In genomic region chr2:173929441-173929840, GRCh38 we compare ENCODE assay signal across 1 cellular context.
TF ChIP-seq lines count a peak whose summit lies in the region.

No MANE protein-coding gene starts in this region.

TF ChIP-seq in HepG2, 621 proteins besides CTCF, POLR2A, EP300 and RAD21:
- TF ChIP-seq CEBPB (IDR thresholded peaks at IDR 0.05; ENCODE audit: borderline replicate concordance, low read depth, low read length) (peak; percentile 16; the same call in 1 of the 2 replicates), CREB1 (IDR thresholded peaks at IDR 0.05) (no peak), CREB1 (CRISPR knock-in tag; IDR thresholded peaks at IDR 0.05) (no peak), ZNF670 (CRISPR knock-in tag; IDR thresholded peaks at IDR 0.05; ENCODE audit: borderline replicate concordance) (no peak), ZNF83 (CRISPR knock-in tag; IDR thresholded peaks at IDR 0.05; ENCODE audit: borderline replicate concordance) (no peak), ZUFSP (CRISPR knock-in tag; IDR thresholded peaks at IDR 0.05; ENCODE audit: borderline replicate concordance) (no peak)
